ENCODE assay signal across 8 cellular contexts in the genomic region with DNA sequence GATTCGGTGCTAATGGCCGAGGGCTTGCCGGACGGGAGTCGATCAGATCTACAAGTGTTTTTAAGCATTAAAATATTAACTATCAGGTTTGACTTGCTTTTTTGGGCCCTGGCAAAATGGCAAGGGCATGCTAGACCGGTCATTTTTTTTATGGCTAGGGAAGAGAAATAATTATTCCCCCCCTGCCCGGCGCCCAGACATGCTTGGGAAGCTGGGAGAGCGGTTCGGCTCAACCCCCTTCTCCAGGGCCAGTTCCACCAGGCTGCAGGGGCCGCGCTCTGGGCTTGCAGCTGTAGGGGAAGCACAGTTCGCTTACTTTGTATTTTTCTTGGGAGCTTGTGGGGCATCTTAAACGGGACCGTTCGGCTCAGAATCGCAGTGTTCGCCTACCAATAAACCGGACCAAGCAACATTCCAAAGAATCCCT. TPM values are rescaled to one million over a fixed set of nuclear protein-coding genes. Genes with fewer than 3 reads are reported as not detected.
DNase-seq lines count a peak whose midpoint lies in the region; ATAC-seq, FAIRE-seq and TF ChIP-seq lines count a peak whose summit lies in the region.

No MANE protein-coding gene starts in this region.

- CTCF ChIA-PET in T-cell (lab: Charles Lee) = no interaction called here

- H3K4me1 Mint-ChIP-seq in CD14-positive monocyte = peaks cover 52% of the 10 kb centered on the region
- peaks cover 28 to 45% (median 34%) of the 10 kb centered on the region in 3 donors for H3K4me1 Mint-ChIP-seq in T-cell

- POLR2A ChIA-PET in T-cell (lab: Charles Lee) = no interaction called here

- peaks cover 39 to 42% of the 10 kb centered on the region in 2 donors for H3K36me3 Mint-ChIP-seq in CD14-positive monocyte
- no peaks in the 10 kb centered on the region for H3K36me3 Mint-ChIP-seq in T-cell

- H3K27ac Mint-ChIP-seq in CD14-positive monocyte = peak overlapping the region in 4 of 7 donors; percentile 7 to 88 (median 51)
- no peak overlapping the region for H3K27ac Mint-ChIP-seq in T-cell

- H3K9me3 Mint-ChIP-seq in CD14-positive monocyte (peaks cover 0 to 3% (median 0%) of the 10 kb centered on the region in 7 donors), T-cell (no peaks in the 10 kb centered on the region)

- DNase-seq in CD14-positive monocyte (ENCODE audit: low spot score) (no peak), T-cell (no peak), globus pallidus (ENCODE audit: low spot score) (peak; percentile 58), nucleus accumbens (lab: John Stamatoyannopoulos, UW) (peak in 32 of 56 donors; percentile 3 to 54 (median 22)), DMS79 (lab: John Stamatoyannopoulos, UW) (no peak), GM19239 (ENCODE audit: insufficient read length, low spot score) (no peak), NCI-H1417 treated with DMSO at 0.1 percent for 48 hours (lab: John Stamatoyannopoulos, UW) (no peak)

- intact Hi-C loops in CD14-positive monocyte (cut with micrococcal nuclease) = loop anchor here (5.0 to 10.0 kb wide), 5 partner anchors 98 to 429 kb away; no protein-coding TSS in a partner anchor

- H3K27me3 Mint-ChIP-seq in CD14-positive monocyte (ENCODE audit: low read depth in 3 of 3) (peaks cover 16 to 38% (median 32%) of the 10 kb centered on the region in 3 donors), T-cell (peaks cover 11 to 42% of the 10 kb centered on the region in 2 donors)

- H3K4me3 Mint-ChIP-seq in CD14-positive monocyte (peak overlapping the region; percentile 95 to 99), T-cell (peak overlapping the region; percentile 77 to 95 (median 82))

- no peak for TF ChIP-seq CTCF in CD14-positive monocyte (IDR thresholded peaks at IDR 0.05)

- no peak for FAIRE-seq in GM19239 (lab: Jason Lieb, UNC)

- ATAC-seq in T-cell (replicated peaks in 1 of 4) (no peak), HG03378 (IDR thresholded peaks at IDR 0.05; ENCODE audit: unreplicated experiment) (no peak)

RNA-seq across cellular contexts. Expression of a gene that starts 3.0 kb away (rescaled TPM):
- polyA plus RNA-seq in CD14-positive monocyte = 1 to 10 TPM; 2.1 to 6.1 TPM
- 1 to 10 TPM; 2.6 to 6.2 (median 3.3) TPM for total RNA-seq in T-cell

Comparison
In these comparisons a context has a peak if more than half of its experiments do, and no peak if none do; other contexts are left out.
1. DNase-seq: peak in globus pallidus (single experiment) and nucleus accumbens (32 of 56); none in CD14-positive monocyte (single experiment), T-cell (0 of 34), DMS79 (single experiment), GM19239 (single experiment) and NCI-H1417 treated with DMSO at 0.1 percent for 48 hours (single experiment).
2. H3K27ac Mint-ChIP-seq: peak in CD14-positive monocyte (4 of 7); none in T-cell (0 of 2).